25 cellular contexts compared by ENCODE assay signal in the genomic region with DNA sequence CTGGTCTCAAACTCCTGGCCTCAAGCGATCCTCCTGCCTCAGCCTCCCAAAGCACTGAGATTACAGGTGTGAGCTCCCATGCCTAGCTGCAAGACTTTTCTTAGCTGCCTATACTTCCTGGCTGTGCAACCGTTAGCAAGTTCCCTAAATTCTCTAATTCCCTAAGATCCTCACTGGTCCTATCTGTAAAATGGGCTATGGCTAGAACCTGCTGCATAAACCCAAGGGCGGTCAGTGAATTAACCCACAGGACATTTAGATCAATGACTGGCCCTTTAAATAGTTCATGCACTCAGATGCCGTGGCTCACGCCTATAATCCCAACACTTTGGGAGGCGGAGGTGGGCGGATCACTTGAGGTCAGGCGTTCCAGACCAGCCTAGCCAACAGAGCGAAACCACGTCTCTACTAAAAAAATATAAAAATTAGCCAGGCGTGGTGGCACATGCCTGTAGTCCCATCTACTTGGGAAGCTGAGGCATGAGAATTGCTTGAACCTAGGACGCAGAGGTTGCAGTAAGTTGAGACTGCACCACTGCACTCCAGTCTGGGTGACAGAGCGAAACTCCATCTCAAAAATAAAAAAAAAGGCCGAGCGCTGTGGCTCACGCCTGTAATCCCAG. TPM values are rescaled to one million over a fixed set of nuclear protein-coding genes. Genes with fewer than 3 reads are reported as not detected.
DNase-seq lines count a peak whose midpoint lies in the region; ATAC-seq and TF ChIP-seq lines count a peak whose summit lies in the region.
"Had no signal": no experiment of that assay in that cellular context is flagged by ENCODE, and none has a peak within 500 bp of the region (broad histone marks: within the 10 kb centered on the region; RNA-seq: fewer than 3 reads in every experiment).

No MANE protein-coding gene starts in this region.

- WGBS in thyroid gland, 2 donors = 44 to 50% methylated on average over 15 to 16 of the region's 16 CpGs

- in situ Hi-C loops in Caki2 (cut with HindIII; ENCODE audit: low pct_unique_long_range_greater_than_20kb, low sequenced_read_pairs) = no loop called here

- no peak for TF ChIP-seq POLR2A in thyroid gland (IDR thresholded peaks at IDR 0.05)

- no peaks in the 10 kb centered on the region for H3K27me3 ChIP-seq in thyroid gland
- H3K27me3 ChIP-seq: MG63 had no signal

- no peak overlapping the region for H3K4me3 ChIP-seq in thyroid gland (replicated peaks in 1 of 3)
- H3K4me3 ChIP-seq: GM23248, MG63, PC-9 had no signal

- H3K27ac ChIP-seq in RWPE1 (peak overlapping the region; percentile 41), thyroid gland (peak overlapping the region; percentile 58 to 88 (median 74))
- H3K27ac ChIP-seq: C4-2B, GM23248, PC-9 had no signal

- peaks cover 0 to 17% of the 10 kb centered on the region in 2 donors for H3K36me3 ChIP-seq in thyroid gland

- DNase-seq in Caki2 (ENCODE audit: low read depth) (peak; percentile 97), RWPE1 (ENCODE audit: low spot score) (no peak), glomerular visceral epithelial cell (ENCODE audit: extremely low spot score) (peak; percentile 85), thyroid gland (peak; percentile 88 to 90)
- DNase-seq in activated CD4-positive, alpha-beta T cell treated with anti-CD3 and anti-CD28 coated beads, Interleukin-2, amount 50 U/mL, for 1 hour = no peak
- DNase-seq: Caco-2; CD8-positive, alpha-beta T cell; DMS 273 treated with DMSO at 0.1 percent for 48 hours; DMS79; GF-D8; GM23248; H7; KBM-7; MG63; NCI-H2029; NCI-H446 treated with DMSO at 0.1 percent for 48 hours; NCI-H526; NCI-H82; NK-92 treated with Interleukin-12 subunit alpha and Interleukin-12 subunit beta, amount 100 ng/mL, for 24 hours; PC-9; RPMI8226; SHP77 had no signal

- peaks cover 21 to 36% of the 10 kb centered on the region in 2 donors for H3K4me1 ChIP-seq in thyroid gland

- TF ChIP-seq CTCF in RWPE1 (conservative IDR thresholded peaks at IDR 0.05; ENCODE audit: low read depth) (no peak), thyroid gland (IDR thresholded peaks at IDR 0.05) (no peak)

- no peaks in the 10 kb centered on the region for H3K9me3 ChIP-seq in thyroid gland
- H3K9me3 ChIP-seq: Caco-2, MG63 had no signal

- POLR2A ChIA-PET in RWPE1 (lab: Yijun Ruan, JAX; ENCODE audit: low non-redundant PET) = no interaction called here

- ATAC-seq in GM19328 (IDR thresholded peaks at IDR 0.05; ENCODE audit: unreplicated experiment) (no peak), GM18907 (IDR thresholded peaks at IDR 0.05; ENCODE audit: unreplicated experiment) (no peak)
- ATAC-seq: CD8-positive, alpha-beta T cell had no signal

- CTCF ChIA-PET in RWPE1 (lab: Yijun Ruan, JAX) = interaction anchor here (0.6 to 0.7 kb wide), 2 partner anchors 259 to 990 kb away, joined by 3 to 6 read pairs; no protein-coding TSS in a partner anchor

- intact Hi-C loops in thyroid gland (cut with DNase I) = no loop called here

RNA-seq across cellular contexts. Expression of a gene that starts 4.1 kb away (rescaled TPM):
- 170 and 176 TPM in 2 replicates for total RNA-seq in Caki2 (2014; rRNA removed; shearing (Covaris generic); ENCODE audit: low replicate concordance)
- 100 to 1,000 TPM in 2 of 4 donors, 10 to 100 TPM in 2; 50.2 to 191 (median 139) TPM for total RNA-seq in thyroid gland

RNA-seq across cellular contexts. Expression of a gene that starts 5.8 kb away (rescaled TPM):
- total RNA-seq in Caki2 (2014; rRNA removed; shearing (Covaris generic); ENCODE audit: low replicate concordance) = 90.3 and 174 TPM in 2 replicates
- 10 to 100 TPM; 53.0 to 90.4 (median 70.6) TPM for total RNA-seq in thyroid gland

RNA-seq across cellular contexts. Expression of a gene that starts 25.1 kb away (rescaled TPM):
- total RNA-seq in Caki2 (2014; rRNA removed; shearing (Covaris generic); ENCODE audit: low replicate concordance) = 6.2 and 6.3 TPM in 2 replicates
- 10 to 100 TPM in 1 of 4 donors, 1 to 10 TPM in 3; 6.9 to 15.6 (median 8.9) TPM for total RNA-seq in thyroid gland

Comparison
In these comparisons a context has a peak if more than half of its experiments do, and no peak if none do; other contexts are left out.
1. DNase-seq: peak in Caki2 (single experiment), glomerular visceral epithelial cell (single experiment) and thyroid gland (2 of 2); none in RWPE1 (single experiment) and activated CD4-positive, alpha-beta T cell treated with anti-CD3 and anti-CD28 coated beads, Interleukin-2, amount 50 U/mL, for 1 hour (single experiment).